In the genomic region with DNA sequence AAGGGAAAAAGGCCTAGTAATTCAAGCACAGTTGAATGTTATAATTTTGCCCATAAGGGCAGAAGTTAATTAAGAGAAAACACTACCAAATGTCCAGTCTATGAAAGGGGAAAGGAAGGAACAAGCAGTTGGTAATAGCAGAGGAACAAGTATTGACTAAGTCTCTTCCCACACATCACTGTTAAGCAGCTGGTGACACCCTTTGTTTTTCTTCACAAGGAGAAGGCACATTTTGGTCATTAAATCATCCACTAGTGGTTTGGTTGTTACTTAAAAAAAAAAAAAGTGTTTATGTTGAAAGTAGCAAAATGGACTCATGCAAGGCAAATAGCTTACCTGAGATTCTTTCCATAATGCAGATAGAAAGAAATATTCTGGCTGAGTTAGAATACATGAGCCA, we compare ENCODE assay signal across 30 cellular contexts.
"Had no signal": no experiment of that assay in that cellular context is flagged by ENCODE, and none has a peak within 500 bp of the region (broad histone marks: within the 10 kb centered on the region; RNA-seq: fewer than 3 reads in every experiment).

No MANE protein-coding gene starts in this region.

- FAIRE-seq: astrocyte, RCC 7860 had no signal

- H3K4me3 ChIP-seq: adrenal gland, body of pancreas, breast epithelium, PC-9 had no signal

- ATAC-seq: activated naive CD4-positive, alpha-beta T cell treated with anti-CD3 and anti-CD28 coated beads, Interleukin-2, amount 50 U/mL, for 72 hours; activated T-cell treated with anti-CD3 and anti-CD28 coated beads, Interleukin-2, amount 50 U/mL, for 4 hours; body of pancreas; Right ventricle myocardium inferior; WTC11 had no signal

- DNase-seq: activated CD4-positive, alpha-beta memory T cell treated with anti-CD3 and anti-CD28 coated beads for 36 hours; activated CD4-positive, alpha-beta T cell treated with anti-CD3 and anti-CD28 coated beads for 4 hours; activated CD4-positive, alpha-beta T cell treated with anti-CD3 and anti-CD28 coated beads, Interleukin-2, amount 50 U/mL, for 1 hour; activated CD4-positive, CD25-positive, alpha-beta regulatory T cell treated with anti-CD3 and anti-CD28 coated beads, Interleukin-2, amount 50 U/mL, for 72 hours; activated CD8-positive, alpha-beta memory T cell treated with anti-CD3 and anti-CD28 coated beads, Interleukin-2, amount 50 U/mL, for 4 hours; activated gamma-delta T cell treated with Interleukin-2 at 50 U/mL for 16 hours; activated naive CD4-positive, alpha-beta T cell treated with anti-CD3 and anti-CD28 coated beads for 36 hours; activated T-cell treated with anti-CD3 and anti-CD28 coated beads for 4 hours; activated T-cell treated with anti-CD3 and anti-CD28 coated beads, Interleukin-2, amount 50 U/mL, for 4 hours; adrenal gland; body of pancreas; Kasumi-1; KG1; MM.1S; MV-4-11; NCI-H1092; NCI-H187 treated with DMSO at 0.1 percent for 48 hours; NCI-H2081 treated with DMSO at 0.1 percent for 48 hours; NCI-H345; NCI-H524 treated with DMSO at 0.1 percent for 48 hours; NCI-H748 treated with DMSO at 0.1 percent for 48 hours; NK-92 treated with Interleukin-12 subunit alpha and Interleukin-12 subunit beta, amount 100 ng/mL, for 24 hours; PC-9; T1000 had no signal
